Comparison of ENCODE assay signal across 1 cellular context in genomic region chr14:100557658-100558057, GRCh38.
TF ChIP-seq lines count a peak whose summit lies in the region.

No MANE protein-coding gene starts in this region.

TF ChIP-seq in H1, 55 proteins besides CTCF, POLR2A, EP300 and RAD21 (continued from another document):
- TF ChIP-seq CHD7 (IDR thresholded peaks at IDR 0.05; ENCODE audit: insufficient replicate concordance, low read length) = no peak
- no peak for TF ChIP-seq CEBPB (IDR thresholded peaks at IDR 0.05; ENCODE audit: low read depth, low read length)
- TF ChIP-seq YY1 (IDR thresholded peaks at IDR 0.05; ENCODE audit: low read depth, low read length) = no peak
- no peak for TF ChIP-seq NRF1 (IDR thresholded peaks at IDR 0.05; ENCODE audit: low read depth, low read length)
- TF ChIP-seq CHD2 (IDR thresholded peaks at IDR 0.05; ENCODE audit: low read length) = no peak
- no peak for TF ChIP-seq NANOG (IDR thresholded peaks at IDR 0.05; ENCODE audit: insufficient read depth, low read depth, low read length, poor library complexity, severe bottlenecking)
- TF ChIP-seq SIN3A (conservative IDR thresholded peaks at IDR 0.05 in 1 of 2, IDR thresholded peaks at IDR 0.05 in 1 of 2; ENCODE audit: low read depth in 1 of 2, low read length in 2 of 2) = no peak
